ENCODE assay signal across 1 cellular context in genomic region chr3:100317928-100318327, GRCh38.
TF ChIP-seq lines count a peak whose summit lies in the region.

No MANE protein-coding gene starts in this region.

TF ChIP-seq in GM23338, 12 proteins besides CTCF, POLR2A, EP300 and RAD21 (continued from another document):
- TF ChIP-seq, protein P1, sequence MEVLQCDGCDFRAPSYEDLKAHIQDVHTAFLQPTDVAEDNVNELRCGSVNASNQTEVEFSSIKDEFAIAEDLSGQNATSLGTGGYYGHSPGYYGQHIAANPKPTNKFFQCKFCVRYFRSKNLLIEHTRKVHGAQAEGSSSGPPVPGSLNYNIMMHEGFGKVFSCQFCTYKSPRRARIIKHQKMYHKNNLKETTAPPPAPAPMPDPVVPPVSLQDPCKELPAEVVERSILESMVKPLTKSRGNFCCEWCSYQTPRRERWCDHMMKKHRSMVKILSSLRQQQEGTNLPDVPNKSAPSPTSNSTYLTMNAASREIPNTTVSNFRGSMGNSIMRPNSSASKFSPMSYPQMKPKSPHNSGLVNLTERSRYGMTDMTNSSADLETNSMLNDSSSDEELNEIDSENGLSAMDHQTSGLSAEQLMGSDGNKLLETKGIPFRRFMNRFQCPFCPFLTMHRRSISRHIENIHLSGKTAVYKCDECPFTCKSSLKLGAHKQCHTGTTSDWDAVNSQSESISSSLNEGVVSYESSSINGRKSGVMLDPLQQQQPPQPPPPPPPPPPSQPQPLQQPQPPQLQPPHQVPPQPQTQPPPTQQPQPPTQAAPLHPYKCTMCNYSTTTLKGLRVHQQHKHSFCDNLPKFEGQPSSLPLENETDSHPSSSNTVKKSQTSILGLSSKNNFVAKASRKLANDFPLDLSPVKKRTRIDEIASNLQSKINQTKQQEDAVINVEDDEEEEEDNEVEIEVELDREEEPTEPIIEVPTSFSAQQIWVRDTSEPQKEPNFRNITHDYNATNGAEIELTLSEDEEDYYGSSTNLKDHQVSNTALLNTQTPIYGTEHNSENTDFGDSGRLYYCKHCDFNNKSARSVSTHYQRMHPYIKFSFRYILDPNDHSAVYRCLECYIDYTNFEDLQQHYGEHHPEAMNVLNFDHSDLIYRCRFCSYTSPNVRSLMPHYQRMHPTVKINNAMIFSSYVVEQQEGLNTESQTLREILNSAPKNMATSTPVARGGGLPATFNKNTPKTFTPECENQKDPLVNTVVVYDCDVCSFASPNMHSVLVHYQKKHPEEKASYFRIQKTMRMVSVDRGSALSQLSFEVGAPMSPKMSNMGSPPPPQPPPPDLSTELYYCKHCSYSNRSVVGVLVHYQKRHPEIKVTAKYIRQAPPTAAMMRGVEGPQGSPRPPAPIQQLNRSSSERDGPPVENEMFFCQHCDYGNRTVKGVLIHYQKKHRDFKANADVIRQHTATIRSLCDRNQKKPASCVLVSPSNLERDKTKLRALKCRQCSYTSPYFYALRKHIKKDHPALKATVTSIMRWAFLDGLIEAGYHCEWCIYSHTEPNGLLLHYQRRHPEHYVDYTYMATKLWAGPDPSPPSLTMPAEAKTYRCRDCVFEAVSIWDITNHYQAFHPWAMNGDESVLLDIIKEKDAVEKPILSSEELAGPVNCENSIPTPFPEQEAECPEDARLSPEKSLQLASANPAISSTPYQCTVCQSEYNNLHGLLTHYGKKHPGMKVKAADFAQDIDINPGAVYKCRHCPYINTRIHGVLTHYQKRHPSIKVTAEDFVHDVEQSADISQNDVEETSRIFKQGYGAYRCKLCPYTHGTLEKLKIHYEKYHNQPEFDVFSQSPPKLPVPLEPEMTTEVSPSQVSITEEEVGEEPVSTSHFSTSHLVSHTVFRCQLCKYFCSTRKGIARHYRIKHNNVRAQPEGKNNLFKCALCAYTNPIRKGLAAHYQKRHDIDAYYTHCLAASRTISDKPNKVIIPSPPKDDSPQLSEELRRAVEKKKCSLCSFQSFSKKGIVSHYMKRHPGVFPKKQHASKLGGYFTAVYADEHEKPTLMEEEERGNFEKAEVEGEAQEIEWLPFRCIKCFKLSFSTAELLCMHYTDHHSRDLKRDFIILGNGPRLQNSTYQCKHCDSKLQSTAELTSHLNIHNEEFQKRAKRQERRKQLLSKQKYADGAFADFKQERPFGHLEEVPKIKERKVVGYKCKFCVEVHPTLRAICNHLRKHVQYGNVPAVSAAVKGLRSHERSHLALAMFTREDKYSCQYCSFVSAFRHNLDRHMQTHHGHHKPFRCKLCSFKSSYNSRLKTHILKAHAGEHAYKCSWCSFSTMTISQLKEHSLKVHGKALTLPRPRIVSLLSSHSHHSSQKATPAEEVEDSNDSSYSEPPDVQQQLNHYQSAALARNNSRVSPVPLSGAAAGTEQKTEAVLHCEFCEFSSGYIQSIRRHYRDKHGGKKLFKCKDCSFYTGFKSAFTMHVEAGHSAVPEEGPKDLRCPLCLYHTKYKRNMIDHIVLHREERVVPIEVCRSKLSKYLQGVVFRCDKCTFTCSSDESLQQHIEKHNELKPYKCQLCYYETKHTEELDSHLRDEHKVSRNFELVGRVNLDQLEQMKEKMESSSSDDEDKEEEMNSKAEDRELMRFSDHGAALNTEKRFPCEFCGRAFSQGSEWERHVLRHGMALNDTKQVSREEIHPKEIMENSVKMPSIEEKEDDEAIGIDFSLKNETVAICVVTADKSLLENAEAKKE (CRISPR knock-in tag; IDR thresholded peaks at IDR 0.05) = no peak
- TF ChIP-seq EZH2phosphoT487 (IDR thresholded peaks at IDR 0.05; ENCODE audit: unreplicated experiment) = no peak
- TF ChIP-seq NANOG (IDR thresholded peaks at IDR 0.05; ENCODE audit: borderline replicate concordance) = no peak
- no peak for TF ChIP-seq EZH2 (IDR thresholded peaks at IDR 0.05; ENCODE audit: low read depth, unreplicated experiment)
- no peak for TF ChIP-seq ZNF331 (CRISPR knock-in tag; IDR thresholded peaks at IDR 0.05; ENCODE audit: low read depth)
- TF ChIP-seq POLR2AphosphoS5 (IDR thresholded peaks at IDR 0.05; ENCODE audit: low read depth) = no peak
